17 cellular contexts compared by ENCODE assay signal in genomic region chr11:91350931-91351330, GRCh38.
"Had no signal": no experiment of that assay in that cellular context is flagged by ENCODE, and none has a peak within 500 bp of the region (broad histone marks: within the 10 kb centered on the region; RNA-seq: fewer than 3 reads in every experiment).

No MANE protein-coding gene starts in this region.

- H3K27ac ChIP-seq: epithelial cell of prostate, esophagus muscularis mucosa, gastrocnemius medialis, heart right ventricle, neutrophil had no signal

- H3K4me2 ChIP-seq: smooth muscle cell had no signal

- H3K4me3 ChIP-seq: esophagus muscularis mucosa, gastrocnemius medialis, heart right ventricle, lung, smooth muscle cell had no signal

- H3K4me1 ChIP-seq: gastrocnemius medialis, heart right ventricle had no signal

- DNase-seq: effector memory CD8-positive, alpha-beta T cell; gastrocnemius medialis; heart right ventricle; left colon; left ventricle myocardium superior; mesenchymal stem cell; naive thymus-derived CD4-positive, alpha-beta T cell; nephron progenitor cell; right cardiac atrium; stimulated activated CD4-positive, alpha-beta T cell treated with anti-CD3 and anti-CD28 coated beads, Interleukin-2, amount 100 ng/mL, for 48 hours; stimulated activated naive CD4-positive, alpha-beta T cell treated with Interleukin-2 at 50 U/mL for 16 hours; trophoblast cell had no signal

- H3K36me3 ChIP-seq: esophagus muscularis mucosa, gastrocnemius medialis, heart right ventricle, neutrophil had no signal

- H3K9me3 ChIP-seq: esophagus muscularis mucosa, gastrocnemius medialis, heart right ventricle, neutrophil had no signal

- H3K27me3 ChIP-seq: esophagus muscularis mucosa, gastrocnemius medialis, neutrophil had no signal
